Comparison of ENCODE assay signal across 1 cellular context in the genomic region with DNA sequence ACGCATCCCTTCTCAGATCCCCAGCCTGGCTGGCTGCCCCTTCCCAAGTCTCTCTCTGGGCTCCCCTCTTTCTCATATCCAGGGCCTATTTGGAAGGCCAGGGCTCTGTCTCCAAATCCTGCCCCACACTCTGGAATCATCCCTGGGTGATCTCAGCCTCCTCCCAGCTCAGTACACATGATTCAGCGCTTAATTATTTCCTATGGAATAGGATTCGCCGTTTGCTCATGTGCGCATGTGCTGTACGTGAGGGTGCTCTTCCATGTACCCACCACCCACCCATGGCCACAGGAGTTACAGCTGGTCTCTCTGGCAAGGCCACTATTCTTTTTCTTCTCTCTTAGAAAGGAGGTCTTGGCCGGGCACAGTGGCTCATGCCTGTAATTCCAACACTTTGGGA.
TF ChIP-seq lines count a peak whose summit lies in the region.

No MANE protein-coding gene starts in this region.

TF ChIP-seq in IMR-90, 13 proteins besides CTCF, POLR2A, EP300 and RAD21:
- TF ChIP-seq SMC3 (IDR thresholded peaks at IDR 0.05; ENCODE audit: low read depth, low read length) (no peak), BHLHE40 (IDR thresholded peaks at IDR 0.05; ENCODE audit: low read depth, low read length) (peak; percentile 10; the same call in 1 of the 2 replicates)
